In genomic region chr17:32980230-32980629, GRCh38 we compare ENCODE assay signal across 1 cellular context.
TF ChIP-seq lines count a peak whose summit lies in the region.

No MANE protein-coding gene starts in this region.

TF ChIP-seq in K562, 482 proteins besides CTCF, POLR2A, EP300 and RAD21 (continued from another document):
- no peak for TF ChIP-seq ATF6 (CRISPR knock-in tag; IDR thresholded peaks at IDR 0.05)
- no peak for TF ChIP-seq AFF1 (IDR thresholded peaks at IDR 0.05; ENCODE audit: low read depth in 1 of 2, partially characterized antibody in 2 of 2)
- TF ChIP-seq OTX1 (CRISPR knock-in tag; IDR thresholded peaks at IDR 0.05), result no peak
